ENCODE assay signal across 29 cellular contexts in the genomic region with DNA sequence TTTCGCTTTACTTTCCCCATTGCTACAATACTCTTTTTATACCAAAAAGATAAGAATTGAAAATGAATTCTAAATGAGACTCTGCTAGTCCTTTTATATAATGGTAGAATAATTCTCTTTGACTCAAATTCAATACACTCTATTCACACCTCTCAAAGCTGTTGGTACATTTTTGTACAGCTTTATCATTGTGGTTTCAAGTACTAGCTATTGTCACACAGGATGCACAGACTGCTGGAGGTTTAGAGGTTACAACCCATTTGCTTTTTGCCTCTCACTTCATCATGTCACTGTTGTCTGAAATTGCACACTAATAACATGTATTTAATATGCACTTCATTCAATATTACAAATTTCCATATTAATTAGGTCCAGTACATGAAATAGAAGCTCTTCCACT.
"Had no signal": no experiment of that assay in that cellular context is flagged by ENCODE, and none has a peak within 500 bp of the region (broad histone marks: within the 10 kb centered on the region; RNA-seq: fewer than 3 reads in every experiment).

No MANE protein-coding gene starts in this region.

- H3K27ac Mint-ChIP-seq: activated B cell treated with CpG ODN at 0.5 μM for 24 hours; activated CD4-positive, alpha-beta memory T cell treated with anti-CD3 and anti-CD28 coated beads for 36 hours; activated CD4-positive, alpha-beta T cell treated with anti-CD3 and anti-CD28 coated beads, Interleukin-2, amount 10 ng/mL, durations not matched to agents 24 days and 14 days; activated CD8-positive, alpha-beta T cell treated with anti-CD3 and anti-CD28 coated beads for 36 hours; activated naive CD4-positive, alpha-beta T cell treated with anti-CD3 and anti-CD28 coated beads for 36 hours; activated naive CD4-positive, alpha-beta T cell treated with anti-CD3 and anti-CD28 coated beads, Interleukin-2, amount 50 U/mL, for 72 hours; activated naive CD8-positive, alpha-beta T cell treated with anti-CD3 and anti-CD28 coated beads for 36 hours; activated T-cell treated with anti-CD3 and anti-CD28 coated beads, Interleukin-2, amount 50 U/mL, for 24 hours; activated T-helper 2 cell treated with anti-CD3 and anti-CD28 coated beads, Interferon-gamma antibody, Interleukin-2, Interleukin-4, amounts not matched to agents 10 μg/mL and 5 μg/mL and 100 μg/mL, durations not matched to agents 14 hours and 24 hours and 36 hours; T-helper 1 cell treated with Interleukin-12 subunit alpha and Interleukin-12 subunit beta and Interleukin-4 antibody, amounts not matched to agents 30 μg/mL and 1 μg/mL, for 36 hours; T-helper 2 cell treated with Interferon-gamma antibody and Interleukin-4, amounts not matched to agents 5 μg/mL and 100 μg/mL, for 36 hours had no signal

- H3K4me3 Mint-ChIP-seq: activated B cell treated with CpG ODN at 0.5 μM for 24 hours; activated CD4-positive, alpha-beta memory T cell treated with anti-CD3 and anti-CD28 coated beads for 36 hours; activated CD4-positive, alpha-beta T cell treated with anti-CD3 and anti-CD28 coated beads, Interleukin-2, amount 10 ng/mL, durations not matched to agents 24 days and 14 days; activated CD8-positive, alpha-beta T cell treated with anti-CD3 and anti-CD28 coated beads for 36 hours; activated naive CD4-positive, alpha-beta T cell treated with anti-CD3 and anti-CD28 coated beads for 36 hours; activated naive CD8-positive, alpha-beta T cell treated with anti-CD3 and anti-CD28 coated beads for 36 hours; activated T-cell treated with anti-CD3 and anti-CD28 coated beads, Interleukin-2, amount 50 U/mL, for 24 hours; T-helper 1 cell treated with Interleukin-12 subunit alpha and Interleukin-12 subunit beta and Interleukin-4 antibody, amounts not matched to agents 30 μg/mL and 1 μg/mL, for 36 hours; T-helper 2 cell treated with Interferon-gamma antibody and Interleukin-4, amounts not matched to agents 5 μg/mL and 100 μg/mL, for 36 hours had no signal

- DNase-seq: activated B cell treated with CpG ODN at 0.5 μM for 24 hours; activated CD4-positive, alpha-beta memory T cell treated with anti-CD3 and anti-CD28 coated beads for 36 hours; activated CD4-positive, alpha-beta T cell treated with anti-CD3 and anti-CD28 coated beads for 4 hours; activated CD4-positive, alpha-beta T cell treated with anti-CD3 and anti-CD28 coated beads, Interleukin-2, amount 50 U/mL, for 1 hour; activated CD4-positive, alpha-beta T cell treated with anti-CD3 and anti-CD28 coated beads, Interleukin-2, amount 50 U/mL, for 4 hours; activated CD4-positive, CD25-positive, alpha-beta regulatory T cell treated with anti-CD3 and anti-CD28 coated beads, Interleukin-2, amount 50 U/mL, for 72 hours; activated CD8-positive, alpha-beta memory T cell treated with anti-CD3 and anti-CD28 coated beads, Interleukin-2, amount 50 U/mL, for 48 hours; activated CD8-positive, alpha-beta T cell treated with anti-CD3 and anti-CD28 coated beads for 36 hours; activated effector memory CD4-positive, alpha-beta T cell treated with Interleukin-2 at 50 U/mL for 16 hours; activated gamma-delta T cell; activated naive CD4-positive, alpha-beta T cell treated with anti-CD3 and anti-CD28 coated beads for 36 hours; activated naive CD4-positive, alpha-beta T cell treated with anti-CD3 and anti-CD28 coated beads, Interleukin-2, amount 50 U/mL, for 16 hours; activated naive CD8-positive, alpha-beta T cell treated with anti-CD3 and anti-CD28 coated beads for 36 hours; activated T-cell treated with anti-CD3 and anti-CD28 coated beads, Interleukin-2, amount 50 U/mL, for 24 hours; activated T-cell treated with anti-CD3 and anti-CD28 coated beads, Interleukin-2, amount 50 U/mL, for 48 hours; adrenal gland; amniotic stem cell; aorta; body of pancreas; brain microvascular endothelial cell; central memory CD4-positive, alpha-beta T cell; cerebellar nuclear complex; T-helper 1 cell; T-helper 9 cell had no signal

- H3K27me3 Mint-ChIP-seq: activated CD4-positive, alpha-beta memory T cell treated with anti-CD3 and anti-CD28 coated beads for 36 hours; activated CD4-positive, alpha-beta T cell treated with anti-CD3 and anti-CD28 coated beads, Interleukin-2, amount 10 ng/mL, durations not matched to agents 24 days and 14 days; activated CD8-positive, alpha-beta T cell treated with anti-CD3 and anti-CD28 coated beads for 36 hours; activated naive CD8-positive, alpha-beta T cell treated with anti-CD3 and anti-CD28 coated beads for 36 hours; activated T-cell treated with anti-CD3 and anti-CD28 coated beads, Interleukin-2, amount 50 U/mL, for 24 hours had no signal

- ATAC-seq: activated CD8-positive, alpha-beta T cell treated with anti-CD3 and anti-CD28 coated beads for 36 hours; activated naive CD4-positive, alpha-beta T cell treated with anti-CD3 and anti-CD28 coated beads, Interleukin-2, amount 50 U/mL, for 72 hours; body of pancreas had no signal

- H3K4me1 Mint-ChIP-seq: activated CD4-positive, alpha-beta T cell treated with anti-CD3 and anti-CD28 coated beads, Interleukin-2, amount 10 ng/mL, durations not matched to agents 24 days and 14 days; activated naive CD8-positive, alpha-beta T cell treated with anti-CD3 and anti-CD28 coated beads for 36 hours had no signal
